ENCODE assay signal across 37 cellular contexts in the genomic region with DNA sequence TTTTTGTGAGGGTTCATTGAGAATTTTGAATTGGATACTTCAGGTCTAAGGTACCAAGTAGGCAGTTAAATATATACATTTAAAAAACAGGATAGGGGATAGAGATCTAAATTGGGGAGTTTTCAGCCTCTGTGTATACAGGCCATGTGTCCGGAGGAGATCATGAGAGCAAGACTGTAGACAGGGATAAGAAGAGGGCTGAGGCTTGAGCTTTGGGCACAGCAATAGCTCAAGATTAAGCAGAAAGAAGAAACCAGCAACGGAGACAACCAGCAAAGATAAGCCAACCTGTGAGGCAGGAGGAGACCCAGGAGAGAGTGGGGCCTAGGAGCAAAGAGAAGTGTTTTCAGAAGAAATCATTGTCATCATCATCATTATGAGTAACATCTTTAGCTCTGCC.
"Had no signal": no experiment of that assay in that cellular context is flagged by ENCODE, and none has a peak within 500 bp of the region (broad histone marks: within the 10 kb centered on the region; RNA-seq: fewer than 3 reads in every experiment).

No MANE protein-coding gene starts in this region.

- H3K4me3 Mint-ChIP-seq: activated B cell treated with CpG ODN at 0.5 μM for 24 hours; activated CD4-positive, alpha-beta memory T cell treated with anti-CD3 and anti-CD28 coated beads for 36 hours; activated CD4-positive, alpha-beta T cell treated with anti-CD3 and anti-CD28 coated beads, Interleukin-2, amount 10 ng/mL, durations not matched to agents 24 days and 14 days; activated CD8-positive, alpha-beta T cell treated with anti-CD3 and anti-CD28 coated beads for 36 hours; activated naive CD4-positive, alpha-beta T cell treated with anti-CD3 and anti-CD28 coated beads for 36 hours; activated naive CD8-positive, alpha-beta T cell treated with anti-CD3 and anti-CD28 coated beads for 36 hours; activated T-cell treated with anti-CD3 and anti-CD28 coated beads, Interleukin-2, amount 50 U/mL, for 4 hours; activated T-cell treated with anti-CD3 and anti-CD28 coated beads, Interleukin-2, amount 50 U/mL, for 72 hours; activated T-helper 1 cell treated with anti-CD3 and anti-CD28 coated beads, Interleukin-12 subunit alpha, Interleukin-12 subunit beta, Interleukin-2, Interleukin-4 antibody, amounts not matched to agents 30 ng/mL and 10 ng/mL and 1 ng/mL, durations not matched to agents 14 hours and 24 hours and 36 hours; activated T-helper 17 cell treated with anti-CD3 and anti-CD28 coated beads, Interleukin-2, amount 50 U/mL, for 72 hours; T-helper 1 cell treated with Interleukin-12 subunit alpha and Interleukin-12 subunit beta and Interleukin-4 antibody, amounts not matched to agents 30 μg/mL and 1 μg/mL, for 36 hours; T-helper 2 cell treated with Interferon-gamma antibody and Interleukin-4, amounts not matched to agents 5 μg/mL and 100 μg/mL, for 36 hours had no signal

- H3K36me3 ChIP-seq: adrenal gland, brain microvascular endothelial cell, breast epithelium had no signal

- ATAC-seq: activated CD8-positive, alpha-beta T cell treated with anti-CD3 and anti-CD28 coated beads for 36 hours; activated naive CD4-positive, alpha-beta T cell treated with anti-CD3 and anti-CD28 coated beads, Interleukin-2, amount 50 U/mL, for 72 hours; activated T-cell treated with anti-CD3 and anti-CD28 coated beads, Interleukin-2, amount 50 U/mL, for 4 hours; activated T-cell treated with anti-CD3 and anti-CD28 coated beads, Interleukin-2, amount 50 U/mL, for 72 hours; activated T-helper 17 cell treated with anti-CD3 and anti-CD28 coated beads, Interleukin-2, amount 50 U/mL, for 72 hours; body of pancreas had no signal

- H3K27ac ChIP-seq: adrenal gland, body of pancreas, brain microvascular endothelial cell, breast epithelium, VCaP had no signal

- DNase-seq: activated B cell treated with CpG ODN at 0.5 μM for 24 hours; activated CD4-positive, alpha-beta memory T cell treated with anti-CD3 and anti-CD28 coated beads for 36 hours; activated CD4-positive, alpha-beta T cell treated with anti-CD3 and anti-CD28 coated beads for 4 hours; activated CD4-positive, alpha-beta T cell treated with anti-CD3 and anti-CD28 coated beads, Interleukin-2, amount 10 ng/mL, durations not matched to agents 24 days and 14 days; activated CD4-positive, alpha-beta T cell treated with anti-CD3 and anti-CD28 coated beads, Interleukin-2, amount 50 U/mL, for 1 hour; activated CD4-positive, alpha-beta T cell treated with anti-CD3 and anti-CD28 coated beads, Interleukin-2, amount 50 U/mL, for 4 hours; activated CD4-positive, CD25-positive, alpha-beta regulatory T cell treated with anti-CD3 and anti-CD28 coated beads, Interleukin-2, amount 50 U/mL, for 72 hours; activated CD8-positive, alpha-beta memory T cell treated with anti-CD3 and anti-CD28 coated beads, Interleukin-2, amount 50 U/mL, for 4 hours; activated CD8-positive, alpha-beta T cell treated with anti-CD3 and anti-CD28 coated beads for 36 hours; activated effector memory CD4-positive, alpha-beta T cell treated with anti-CD3 and anti-CD28 coated beads, Interleukin-2, amount 50 U/mL, for 16 hours; activated gamma-delta T cell treated with Interleukin-2 at 50 U/mL for 16 hours; activated naive CD4-positive, alpha-beta T cell; activated naive CD4-positive, alpha-beta T cell treated with anti-CD3 and anti-CD28 coated beads for 36 hours; activated naive CD4-positive, alpha-beta T cell treated with anti-CD3 and anti-CD28 coated beads, Interleukin-2, amount 50 U/mL, for 16 hours; activated naive CD8-positive, alpha-beta T cell treated with anti-CD3 and anti-CD28 coated beads for 36 hours; activated T-cell treated with anti-CD3 and anti-CD28 coated beads for 4 hours; activated T-cell treated with anti-CD3 and anti-CD28 coated beads, Interleukin-2, amount 50 U/mL, for 1 hour; activated T-cell treated with anti-CD3 and anti-CD28 coated beads, Interleukin-2, amount 50 U/mL, for 4 hours; activated T-cell treated with anti-CD3 and anti-CD28 coated beads, Interleukin-2, amount 50 U/mL, for 72 hours; adrenal gland; amniotic stem cell; aorta; body of pancreas; brain microvascular endothelial cell; central memory CD4-positive, alpha-beta T cell; T-helper 1 cell; T-helper 2 cell; T-helper 9 cell had no signal

- H3K4me1 ChIP-seq: adrenal gland, body of pancreas, breast epithelium had no signal

- H3K36me3 Mint-ChIP-seq: activated CD4-positive, alpha-beta memory T cell treated with anti-CD3 and anti-CD28 coated beads for 36 hours; activated naive CD4-positive, alpha-beta T cell treated with anti-CD3 and anti-CD28 coated beads, Interleukin-2, amount 50 U/mL, for 72 hours; activated naive CD8-positive, alpha-beta T cell treated with anti-CD3 and anti-CD28 coated beads for 36 hours had no signal

- H3K27me3 ChIP-seq: adrenal gland, body of pancreas, brain microvascular endothelial cell, breast epithelium had no signal

- H3K9me3 ChIP-seq: adrenal gland, body of pancreas, breast epithelium had no signal

- H3K27ac Mint-ChIP-seq: activated B cell treated with CpG ODN at 0.5 μM for 24 hours; activated CD4-positive, alpha-beta memory T cell treated with anti-CD3 and anti-CD28 coated beads for 36 hours; activated CD4-positive, alpha-beta T cell treated with anti-CD3 and anti-CD28 coated beads, Interleukin-2, amount 10 ng/mL, durations not matched to agents 24 days and 14 days; activated CD8-positive, alpha-beta T cell treated with anti-CD3 and anti-CD28 coated beads for 36 hours; activated naive CD4-positive, alpha-beta T cell treated with anti-CD3 and anti-CD28 coated beads for 36 hours; activated naive CD4-positive, alpha-beta T cell treated with anti-CD3 and anti-CD28 coated beads, Interleukin-2, amount 50 U/mL, for 72 hours; activated naive CD8-positive, alpha-beta T cell treated with anti-CD3 and anti-CD28 coated beads for 36 hours; activated T-cell treated with anti-CD3 and anti-CD28 coated beads, Interleukin-2, amount 50 U/mL, for 72 hours; activated T-helper 1 cell treated with anti-CD3 and anti-CD28 coated beads, Interleukin-12 subunit alpha, Interleukin-12 subunit beta, Interleukin-2, Interleukin-4 antibody, amounts not matched to agents 30 ng/mL and 10 ng/mL and 1 ng/mL, durations not matched to agents 14 hours and 24 hours and 36 hours; activated T-helper 17 cell treated with anti-CD3 and anti-CD28 coated beads, Interleukin-2, amount 50 U/mL, for 72 hours; T-helper 1 cell treated with Interleukin-12 subunit alpha and Interleukin-12 subunit beta and Interleukin-4 antibody, amounts not matched to agents 30 μg/mL and 1 μg/mL, for 36 hours; T-helper 2 cell treated with Interferon-gamma antibody and Interleukin-4, amounts not matched to agents 5 μg/mL and 100 μg/mL, for 36 hours had no signal

- H3K4me3 ChIP-seq: adrenal gland, body of pancreas, breast epithelium had no signal

- FAIRE-seq: astrocyte, TTC549 had no signal

- H3K4me1 Mint-ChIP-seq: activated B cell treated with CpG ODN at 0.5 μM for 24 hours; activated CD4-positive, alpha-beta T cell treated with anti-CD3 and anti-CD28 coated beads, Interleukin-2, amount 10 ng/mL, durations not matched to agents 24 days and 14 days; activated naive CD8-positive, alpha-beta T cell treated with anti-CD3 and anti-CD28 coated beads for 36 hours; activated T-helper 17 cell treated with anti-CD3 and anti-CD28 coated beads, Interleukin-2, amount 50 U/mL, for 72 hours had no signal

- H3K27me3 Mint-ChIP-seq: activated B cell treated with CpG ODN at 0.5 μM for 24 hours; activated CD4-positive, alpha-beta memory T cell treated with anti-CD3 and anti-CD28 coated beads for 36 hours; activated CD8-positive, alpha-beta T cell treated with anti-CD3 and anti-CD28 coated beads for 36 hours had no signal

- H3K9me3 Mint-ChIP-seq: activated B cell treated with CpG ODN at 0.5 μM for 24 hours; activated CD4-positive, alpha-beta memory T cell treated with anti-CD3 and anti-CD28 coated beads for 36 hours; activated CD4-positive, alpha-beta T cell treated with anti-CD3 and anti-CD28 coated beads, Interleukin-2, amount 10 ng/mL, durations not matched to agents 24 days and 14 days; activated CD8-positive, alpha-beta T cell treated with anti-CD3 and anti-CD28 coated beads for 36 hours; activated naive CD4-positive, alpha-beta T cell treated with anti-CD3 and anti-CD28 coated beads for 36 hours; activated naive CD8-positive, alpha-beta T cell treated with anti-CD3 and anti-CD28 coated beads for 36 hours; activated T-cell treated with anti-CD3 and anti-CD28 coated beads, Interleukin-2, amount 50 U/mL, for 4 hours; activated T-cell treated with anti-CD3 and anti-CD28 coated beads, Interleukin-2, amount 50 U/mL, for 72 hours; activated T-helper 1 cell treated with anti-CD3 and anti-CD28 coated beads, Interleukin-12 subunit alpha, Interleukin-12 subunit beta, Interleukin-2, Interleukin-4 antibody, amounts not matched to agents 30 ng/mL and 10 ng/mL and 1 ng/mL, durations not matched to agents 14 hours and 24 hours and 36 hours; T-helper 1 cell treated with Interleukin-12 subunit alpha and Interleukin-12 subunit beta and Interleukin-4 antibody, amounts not matched to agents 30 μg/mL and 1 μg/mL, for 36 hours; T-helper 2 cell treated with Interferon-gamma antibody and Interleukin-4, amounts not matched to agents 5 μg/mL and 100 μg/mL, for 36 hours had no signal
